ENCODE assay signal across 9 cellular contexts in genomic region chr1:184025242-184025675, GRCh38. TPM values are rescaled to one million over a fixed set of nuclear protein-coding genes. Genes with fewer than 3 reads are reported as not detected.
A peak's percentile ranks its signal among the peaks of the same experiment; 100 is the strongest.
DNase-seq lines count a peak whose midpoint lies in the region; ATAC-seq, FAIRE-seq and TF ChIP-seq lines count a peak whose summit lies in the region.
"Had no signal": no experiment of that assay in that cellular context is flagged by ENCODE, and none has a peak within 500 bp of the region (broad histone marks: within the 10 kb centered on the region; RNA-seq: fewer than 3 reads in every experiment).

No MANE protein-coding gene starts in this region.

- H3K36me3 Mint-ChIP-seq in neural progenitor cell (no peaks in the 10 kb centered on the region), endothelial cell (ENCODE audit: low read depth, unreplicated experiment) (no peaks in the 10 kb centered on the region)
- H3K36me3 Mint-ChIP-seq: memory B cell had no signal

- DNase-seq in DMS 273 (lab: John Stamatoyannopoulos, UW; ENCODE audit: unreplicated experiment) (peak; percentile 90), NCI-H1092 (lab: John Stamatoyannopoulos, UW) (peak; percentile 36), K562 (ENCODE audit: extremely low read depth in 1 of 4, low spot score in 3 of 4) (no peak), neural progenitor cell (ENCODE audit: low spot score) (peak; percentile 64), endothelial cell (ENCODE audit: low spot score) (no peak), SKM-1 (lab: John Stamatoyannopoulos, UW; ENCODE audit: unreplicated experiment) (no peak)
- DNase-seq in stimulated activated CD8-positive, alpha-beta memory T cell treated with anti-CD3 and anti-CD28 coated beads, Interleukin-4, amount 100 ng/mL, for 48 hours, result no peak

- H3K4me1 ChIP-seq in K562 (replicated peaks in 1 of 2; ENCODE audit: control insufficient read depth in 2 of 2, insufficient read depth in 2 of 2, low read length in 2 of 2), result peaks cover 9 to 68% of the 10 kb centered on the region in 2 experiments; a peak in 4 of 5 replicates
- H3K4me1 ChIP-seq in neural progenitor cell, result peaks cover 45% of the 10 kb centered on the region

- intact Hi-C loops in K562 (cut with micrococcal nuclease), result no loop called here

- WGBS in K562 (ENCODE audit: insufficient coverage, low coverage, missing lambda C conversion rate), result 50% methylated on average over 1 of the region's 1 CpG

- in situ Hi-C loops in K562 (cut with MboI), result no loop called here

- H3K36me3 ChIP-seq in K562 (ENCODE audit: control insufficient read depth, insufficient read depth, low read length), result no peaks in the 10 kb centered on the region; the same call in 2 of the 3 replicates
- no peaks in the 10 kb centered on the region for H3K36me3 ChIP-seq in neural progenitor cell

- no peak for FAIRE-seq in K562 (lab: Jason Lieb, UNC)

- H3K27me3 ChIP-seq in K562 (ENCODE audit: control insufficient read depth in 2 of 2, insufficient read depth in 2 of 2, low read length in 2 of 2) (no peaks in the 10 kb centered on the region), neural progenitor cell (no peaks in the 10 kb centered on the region)

- H3K4me3 ChIP-seq in K562 (no peak overlapping the region), neural progenitor cell (no peak overlapping the region)

- H3K4me2 ChIP-seq in K562 (ENCODE audit: insufficient read depth, low read length), result peak overlapping the region; percentile 8
- H3K4me2 ChIP-seq in neural progenitor cell, result peak overlapping the region; percentile 50

- H3K27ac Mint-ChIP-seq in neural progenitor cell (peak overlapping the region; percentile 84), endothelial cell (ENCODE audit: unreplicated experiment) (no peak overlapping the region)
- H3K27ac Mint-ChIP-seq: memory B cell had no signal

- peak overlapping the region; percentile 57 for H3K27ac ChIP-seq in K562 (ENCODE audit: extremely low read depth, low read depth, low read length)
- H3K27ac ChIP-seq in neural progenitor cell, result no peak overlapping the region

- no peaks in the 10 kb centered on the region for H3K9me1 ChIP-seq in K562 (ENCODE audit: control insufficient read depth, insufficient read depth, low read length)

- H3K4me1 Mint-ChIP-seq in neural progenitor cell, result peaks cover 64% of the 10 kb centered on the region
- H3K4me1 Mint-ChIP-seq in endothelial cell (ENCODE audit: unreplicated experiment), result no peaks in the 10 kb centered on the region
- H3K4me1 Mint-ChIP-seq: memory B cell had no signal

- no TSS peak for BruUV-seq in K562 (replicated peaks; lab: Mats Ljungman, UMichigan)

- TF ChIP-seq POLR2A in K562 (conservative IDR thresholded peaks at IDR 0.05), result no peak

- TF ChIP-seq EP300 in K562 (IDR thresholded peaks at IDR 0.05; ENCODE audit: low read length), result no peak

- H3K9me3 ChIP-seq in K562 (replicated peaks; ENCODE audit: control insufficient read depth, insufficient read depth, low read depth, low read length) (no peaks in the 10 kb centered on the region), neural progenitor cell (ENCODE audit: low read depth) (no peaks in the 10 kb centered on the region)

- peaks cover 76% of the 10 kb centered on the region for H3K79me2 ChIP-seq in K562 (ENCODE audit: control insufficient read depth, insufficient read depth, low read length)
- H3K79me2 ChIP-seq in neural progenitor cell (ENCODE audit: low read depth), result no peaks in the 10 kb centered on the region

- H4K20me1 ChIP-seq in K562 (replicated peaks; ENCODE audit: control insufficient read depth, insufficient read depth, low read length) (no peaks in the 10 kb centered on the region), neural progenitor cell (ENCODE audit: low read depth) (no peaks in the 10 kb centered on the region)

- H3K27me3 Mint-ChIP-seq in neural progenitor cell (ENCODE audit: insufficient read depth, low read depth) (no peaks in the 10 kb centered on the region), endothelial cell (ENCODE audit: unreplicated experiment) (no peaks in the 10 kb centered on the region)

- TF ChIP-seq CTCF in K562 (IDR thresholded peaks at IDR 0.05 in 2 of 3, conservative IDR thresholded peaks at IDR 0.05 in 1 of 3; ENCODE audit: insufficient read depth in 2 of 3, low read depth in 1 of 3, low read length in 3 of 3) (no peak), neural progenitor cell (IDR thresholded peaks at IDR 0.05) (no peak), endothelial cell (IDR thresholded peaks at IDR 0.05; ENCODE audit: unreplicated experiment) (no peak)

- H3K9ac ChIP-seq in K562 (ENCODE audit: insufficient read depth in 1 of 2, low read depth in 2 of 2, low read length in 2 of 2) (peak overlapping the region in 1 of 2 experiments; percentile 18; a peak in 1 of 4 replicates), neural progenitor cell (no peak overlapping the region)

- TF ChIP-seq RAD21 in K562 (CRISPR knock-in tag; conservative IDR thresholded peaks at IDR 0.05 in 1 of 2, IDR thresholded peaks at IDR 0.05 in 1 of 2), result no peak

- H2AFZ ChIP-seq in K562 (ENCODE audit: low read depth, low read length) (peak overlapping the region; percentile 21; the same call in 1 of the 2 replicates), neural progenitor cell (replicated peaks) (no peak overlapping the region)

- POLR2A ChIA-PET in K562 (lab: Yijun Ruan, JAX), result interaction anchor here (0.6 to 1.8 kb wide), 6 partner anchors 10 to 185 kb away, joined by 3 to 6 read pairs (median 4); partner anchors contain the start of gene TSEN15

- H3K9me3 Mint-ChIP-seq in neural progenitor cell (no peaks in the 10 kb centered on the region), endothelial cell (ENCODE audit: unreplicated experiment) (no peaks in the 10 kb centered on the region)
- H3K9me3 Mint-ChIP-seq: memory B cell had no signal

- CTCF ChIA-PET in K562 (lab: Yijun Ruan, JAX; ENCODE audit: low intra/inter-chr PET ratio), result no interaction called here

- H3F3A ChIP-seq in neural progenitor cell (ENCODE audit: low read depth), result peaks cover 11% of the 10 kb centered on the region

- peak; percentile 29 for ATAC-seq in K562
- no peak for ATAC-seq in GM18498 (IDR thresholded peaks at IDR 0.05; ENCODE audit: unreplicated experiment)

- peak overlapping the region; percentile 9 for H3K4me3 Mint-ChIP-seq in neural progenitor cell
- H3K4me3 Mint-ChIP-seq in endothelial cell (ENCODE audit: unreplicated experiment), result no peak overlapping the region
- H3K4me3 Mint-ChIP-seq: memory B cell had no signal

TF ChIP-seq in K562, 482 proteins besides CTCF, POLR2A, EP300 and RAD21 (continues in another document):
- 0 out of 4 replicates have a peak, but pooled peaks of 1 of the 2 experiments have one; percentile 16 for TF ChIP-seq FOXA3 (CRISPR knock-in tag; conservative IDR thresholded peaks at IDR 0.05 in 1 of 2, IDR thresholded peaks at IDR 0.05 in 1 of 2)

RNA-seq across cellular contexts. Expression of gene COLGALT2, which starts 12.3 kb away (rescaled TPM):
- 26.9 and 36.6 TPM in 2 replicates for total RNA-seq in K562 (2011; cell fraction: chromatin; rRNA removed; ENCODE audit: low replicate concordance)
- 22.2 TPM in 2 replicates for total RNA-seq in K562 (2011; cell fraction: nucleolus; rRNA removed)
- total RNA-seq in K562 (2011; cell fraction: nucleoplasm; rRNA removed), result 33.3 and 42.1 TPM in 2 replicates
- 18.8 and 19.1 TPM in 2 replicates for total RNA-seq in K562 (2014; rRNA removed)
- total RNA-seq in K562 (2014; rRNA removed; fragmentation: Illumina TruSeq; extraction: Trizol), result 19.2 and 23.0 TPM in 2 replicates
- total RNA-seq in K562 (2015; rRNA removed; fragmentation: Illumina TruSeq; extraction: Trizol), result 11.3 and 11.6 TPM in 2 replicates
- total RNA-seq in K562 (2021), result 23.2 and 29.1 TPM in 2 replicates
- polyA plus RNA-seq in K562 (2011; rRNA removed), result 7.4 and 9.3 TPM in 2 replicates
- 8.1 and 8.2 TPM in 2 replicates for polyA plus RNA-seq in K562 (2011; cell fraction: cytosol; rRNA removed)
- polyA plus RNA-seq in K562 (2011; cell fraction: nucleus; rRNA removed), result 36.5 and 59.0 TPM in 2 replicates
- 16.0 and 73.3 TPM in 2 replicates for polyA plus RNA-seq in K562 (2012)
- 29.3 and 32.1 TPM in 2 replicates for polyA plus RNA-seq in K562 (2014; fragmentation: Illumina TruSeq; extraction: Trizol)
- 10 to 100 TPM; 12.1 to 22.4 TPM for polyA plus RNA-seq in K562 (2014; fragmentation: Nextera tagmentation; extraction: Ambion mirVana)
- 15.8 and 18.5 TPM in 2 replicates for polyA plus RNA-seq in K562 (2014; rRNA removed)
- polyA minus RNA-seq in K562 (2011; rRNA and poly(A)+ RNA removed), result 9.9 and 12.4 TPM in 2 replicates
- 8.8 and 9.0 TPM in 2 replicates for polyA minus RNA-seq in K562 (2011; cell fraction: cytosol; rRNA and poly(A)+ RNA removed)
- 21.8 and 22.5 TPM in 2 replicates for polyA minus RNA-seq in K562 (2011; cell fraction: nucleus; rRNA and poly(A)+ RNA removed)
- 11.6 and 12.7 TPM in 2 replicates for total RNA-seq in neural progenitor cell (ENCODE audit: low replicate concordance)
- 0.72 TPM for total RNA-seq in endothelial cell (ENCODE audit: unreplicated experiment)

RNA-seq across cellular contexts. Expression of gene TSEN15, which starts 26.3 kb away (rescaled TPM):
- 40.1 and 121 TPM in 2 replicates for total RNA-seq in K562 (2011; cell fraction: chromatin; rRNA removed; ENCODE audit: low replicate concordance)
- 27.5 and 40.1 TPM in 2 replicates for total RNA-seq in K562 (2011; cell fraction: nucleolus; rRNA removed)
- 71.9 and 122 TPM in 2 replicates for total RNA-seq in K562 (2011; cell fraction: nucleoplasm; rRNA removed)
- total RNA-seq in K562 (2014; rRNA removed), result 82.8 and 83.9 TPM in 2 replicates
- total RNA-seq in K562 (2014; rRNA removed; fragmentation: Illumina TruSeq; extraction: Trizol), result 121 and 146 TPM in 2 replicates
- 83.2 and 92.8 TPM in 2 replicates for total RNA-seq in K562 (2015; rRNA removed; fragmentation: Illumina TruSeq; extraction: Trizol)
- 81.9 and 86.4 TPM in 2 replicates for total RNA-seq in K562 (2021)
- polyA plus RNA-seq in K562 (2011; rRNA removed), result 97.1 and 108 TPM in 2 replicates
- polyA plus RNA-seq in K562 (2011; cell fraction: cytosol; rRNA removed), result 28.9 and 65.9 TPM in 2 replicates
- polyA plus RNA-seq in K562 (2011; cell fraction: nucleus; rRNA removed), result 65.9 and 104 TPM in 2 replicates
- polyA plus RNA-seq in K562 (2012), result 56.9 and 143 TPM in 2 replicates
- 106 and 118 TPM in 2 replicates for polyA plus RNA-seq in K562 (2014; fragmentation: Illumina TruSeq; extraction: Trizol)
- polyA plus RNA-seq in K562 (2014; fragmentation: Nextera tagmentation; extraction: Ambion mirVana), result 10 to 100 TPM; 25.6 to 36.1 TPM
- 91.3 and 104 TPM in 2 replicates for polyA plus RNA-seq in K562 (2014; rRNA removed)
- polyA minus RNA-seq in K562 (2011; rRNA and poly(A)+ RNA removed), result 87.9 and 108 TPM in 2 replicates
- polyA minus RNA-seq in K562 (2011; cell fraction: cytosol; rRNA and poly(A)+ RNA removed), result 43.4 and 50.1 TPM in 2 replicates
- 69.7 and 127 TPM in 2 replicates for polyA minus RNA-seq in K562 (2011; cell fraction: nucleus; rRNA and poly(A)+ RNA removed)
- total RNA-seq in neural progenitor cell (ENCODE audit: low replicate concordance), result 52.6 and 72.3 TPM in 2 replicates
- total RNA-seq in endothelial cell (ENCODE audit: unreplicated experiment), result 19.6 TPM

Comparison
In these comparisons a context has a peak if more than half of its experiments do, and no peak if none do; other contexts are left out.
1. DNase-seq: peak in DMS 273 (single experiment), NCI-H1092 (single experiment) and neural progenitor cell (single experiment); none in K562 (0 of 4), stimulated activated CD8-positive, alpha-beta memory T cell treated with anti-CD3 and anti-CD28 coated beads, Interleukin-4, amount 100 ng/mL, for 48 hours (single experiment), endothelial cell (single experiment) and SKM-1 (single experiment).